14 cellular contexts compared by ENCODE assay signal in genomic region chr13:79398915-79399314, GRCh38. TPM values are rescaled to one million over a fixed set of nuclear protein-coding genes. Genes with fewer than 3 reads are reported as not detected.
DNase-seq lines count a peak whose midpoint lies in the region; ATAC-seq and TF ChIP-seq lines count a peak whose summit lies in the region.
"Had no signal": no experiment of that assay in that cellular context is flagged by ENCODE, and none has a peak within 500 bp of the region (broad histone marks: within the 10 kb centered on the region; RNA-seq: fewer than 3 reads in every experiment).

No MANE protein-coding gene starts in this region.

- H3K79me2 ChIP-seq in fibroblast of lung (ENCODE audit: control insufficient read depth, insufficient read depth, low read length) = peaks cover 84% of the 10 kb centered on the region

- H3K4me3 ChIP-seq in fibroblast of lung (replicated peaks in 1 of 4; ENCODE audit: control extremely low read depth in 1 of 4, insufficient read depth in 1 of 4, low read depth in 3 of 4, low read length in 4 of 4) (no peak overlapping the region), gastrocnemius medialis (no peak overlapping the region), suprapubic skin (no peak overlapping the region)
- H3K4me3 ChIP-seq: hepatocyte had no signal

- peaks cover 25 to 64% of the 10 kb centered on the region in 2 donors for H3K36me3 Mint-ChIP-seq in activated naive CD4-positive, alpha-beta T cell treated with anti-CD3 and anti-CD28 coated beads, Interleukin-2, amount 50 U/mL, for 72 hours
- H3K36me3 Mint-ChIP-seq in type B pancreatic cell = peaks cover 57% of the 10 kb centered on the region

- H4K20me1 ChIP-seq in fibroblast of lung (ENCODE audit: control insufficient read depth, extremely low read depth, insufficient read depth, low read length) = no peaks in the 10 kb centered on the region

- no peaks in the 10 kb centered on the region for H3K36me3 ChIP-seq in fibroblast of lung (ENCODE audit: control insufficient read depth, insufficient read depth, low read length)
- H3K36me3 ChIP-seq in gastrocnemius medialis = peaks cover 0 to 6% of the 10 kb centered on the region in 2 donors
- peaks cover 13% of the 10 kb centered on the region for H3K36me3 ChIP-seq in suprapubic skin

- H3K4me2 ChIP-seq in fibroblast of lung (ENCODE audit: extremely low read depth, insufficient read depth, low read length) = no peak overlapping the region
- H3K4me2 ChIP-seq: hepatocyte had no signal

- no peaks in the 10 kb centered on the region for H3K27me3 ChIP-seq in fibroblast of lung (ENCODE audit: control insufficient read depth, insufficient read depth, low read length)
- no peaks in the 10 kb centered on the region for H3K27me3 ChIP-seq in gastrocnemius medialis
- H3K27me3 ChIP-seq in suprapubic skin = no peaks in the 10 kb centered on the region
- H3K27me3 ChIP-seq: hepatocyte had no signal

- H3K4me1 ChIP-seq in fibroblast of lung (ENCODE audit: control insufficient read depth, extremely low read depth, insufficient read depth, low read length) (no peaks in the 10 kb centered on the region), gastrocnemius medialis (peaks cover 25 to 45% of the 10 kb centered on the region in 2 donors), suprapubic skin (peaks cover 38% of the 10 kb centered on the region)

- intact Hi-C loops in gastrocnemius medialis (cut with DNase I; ENCODE audit: low total_unique reads) = no loop called here

- no peak overlapping the region for H3K27ac Mint-ChIP-seq in activated naive CD4-positive, alpha-beta T cell treated with anti-CD3 and anti-CD28 coated beads, Interleukin-2, amount 50 U/mL, for 72 hours
- H3K27ac Mint-ChIP-seq in type B pancreatic cell = peak overlapping the region; percentile 40

- no peak for TF ChIP-seq EP300 in suprapubic skin (IDR thresholded peaks at IDR 0.05)

- H3K27me3 Mint-ChIP-seq in type B pancreatic cell = no peaks in the 10 kb centered on the region

- H3K4me3 Mint-ChIP-seq in type B pancreatic cell = no peak overlapping the region

- H3K27ac ChIP-seq in RWPE1 (no peak overlapping the region), fibroblast of lung (ENCODE audit: insufficient read depth, low read length) (no peak overlapping the region), gastrocnemius medialis (peak overlapping the region in 1 of 4 donors; percentile 98), suprapubic skin (no peak overlapping the region)
- H3K27ac ChIP-seq: hepatocyte had no signal

- no peaks in the 10 kb centered on the region for H3K9me3 ChIP-seq in fibroblast of lung (ENCODE audit: control insufficient read depth, insufficient read depth, low read depth, low read length)
- H3K9me3 ChIP-seq in gastrocnemius medialis = no peaks in the 10 kb centered on the region
- H3K9me3 ChIP-seq in suprapubic skin = no peaks in the 10 kb centered on the region

- DNase-seq in activated naive CD4-positive, alpha-beta T cell treated with anti-CD3 and anti-CD28 coated beads, Interleukin-2, amount 50 U/mL, for 72 hours (ENCODE audit: low spot score in 2 of 2) = no peak
- no peak for DNase-seq in activated naive CD4-positive, alpha-beta T cell treated with anti-CD3 and anti-CD28 coated beads, Interleukin-2, amount 50 U/mL, for 16 hours
- peak; percentile 16 for DNase-seq in RWPE1 (ENCODE audit: low spot score)
- peak; percentile 10 to 24 for DNase-seq in fibroblast of lung (ENCODE audit: low read depth in 2 of 2)
- DNase-seq in type B pancreatic cell (ENCODE audit: extremely low spot score, unreplicated experiment) = no peak
- DNase-seq in gastrocnemius medialis = no peak
- no peak for DNase-seq in suprapubic skin (ENCODE audit: low spot score in 2 of 2)
- DNase-seq in cerebellar nuclear complex (lab: John Stamatoyannopoulos, UW) = no peak
- DNase-seq: Karpas-422; NCI-H2171 treated with DMSO at 0.1 percent for 48 hours; posterior cingulate gyrus; stimulated activated CD4-positive, alpha-beta T cell treated with anti-CD3 and anti-CD28 coated beads, Interleukin-1b, Interleukin-23, amount 100 ng/mL, for 48 hours; stimulated activated naive CD4-positive, alpha-beta T cell had no signal

- 50% methylated on average over 1 of the region's 1 CpG for WGBS in suprapubic skin

- TF ChIP-seq CTCF in RWPE1 (conservative IDR thresholded peaks at IDR 0.05; ENCODE audit: low read depth) = no peak
- TF ChIP-seq CTCF in fibroblast of lung (conservative IDR thresholded peaks at IDR 0.05 in 1 of 2, IDR thresholded peaks at IDR 0.05 in 1 of 2; ENCODE audit: low read depth in 1 of 2, low read length in 2 of 2) = no peak
- TF ChIP-seq CTCF in type B pancreatic cell (conservative IDR thresholded peaks at IDR 0.05) = no peak
- no peak for TF ChIP-seq CTCF in gastrocnemius medialis (IDR thresholded peaks at IDR 0.05 in 4 of 5, conservative IDR thresholded peaks at IDR 0.05 in 1 of 5)
- TF ChIP-seq CTCF in suprapubic skin (IDR thresholded peaks at IDR 0.05) = no peak

- H3K9ac ChIP-seq in fibroblast of lung (ENCODE audit: insufficient read depth, low read length) = no peak overlapping the region

- POLR2A ChIA-PET in RWPE1 (lab: Yijun Ruan, JAX; ENCODE audit: low non-redundant PET) = no interaction called here

- peak; percentile 28 to 45 for ATAC-seq in activated naive CD4-positive, alpha-beta T cell treated with anti-CD3 and anti-CD28 coated beads, Interleukin-2, amount 50 U/mL, for 72 hours
- ATAC-seq in gastrocnemius medialis = no peak

- TF ChIP-seq POLR2A in gastrocnemius medialis (IDR thresholded peaks at IDR 0.05) (no peak), suprapubic skin (IDR thresholded peaks at IDR 0.05) (no peak)

- in situ Hi-C loops in gastrocnemius medialis (cut with MboI; ENCODE audit: low sequenced_read_pairs in 4 of 4) = no loop called here

- H2AFZ ChIP-seq in fibroblast of lung (ENCODE audit: low read length) = no peak overlapping the region
- H2AFZ ChIP-seq: hepatocyte had no signal

- CTCF ChIA-PET in RWPE1 (lab: Yijun Ruan, JAX) = interaction anchor here (1.1 kb wide), 1 partner anchor 20 kb away, joined by 3 read pairs; no protein-coding TSS in a partner anchor

- H3K4me1 Mint-ChIP-seq in type B pancreatic cell (ENCODE audit: unreplicated experiment) = peaks cover 28% of the 10 kb centered on the region

- peaks cover 4 to 11% of the 10 kb centered on the region in 2 donors for H3K9me3 Mint-ChIP-seq in activated naive CD4-positive, alpha-beta T cell treated with anti-CD3 and anti-CD28 coated beads, Interleukin-2, amount 50 U/mL, for 72 hours
- H3K9me3 Mint-ChIP-seq in type B pancreatic cell = peaks cover 5% of the 10 kb centered on the region

RNA-seq across cellular contexts. Expression of gene RBM26, which starts 7.1 kb away (rescaled TPM):
- total RNA-seq in activated naive CD4-positive, alpha-beta T cell treated with anti-CD3 and anti-CD28 coated beads, Interleukin-2, amount 50 U/mL, for 72 hours = 10 to 100 TPM; 69.4 to 71.1 TPM
- total RNA-seq in fibroblast of lung (15.9 and 20.3 TPM in 2 replicates), type B pancreatic cell (ENCODE audit: low replicate concordance) (40.8 and 66.9 TPM in 2 replicates), gastrocnemius medialis (10 to 100 TPM; 14.9 to 44.8 (median 23.1) TPM), suprapubic skin (10 to 100 TPM; 23.4 to 78.5 (median 34.2) TPM)
- polyA plus RNA-seq in fibroblast of lung = 19.9 and 23.4 TPM in 2 replicates
- 15.0 and 17.6 TPM in 2 replicates for polyA plus RNA-seq in fibroblast of lung (2012)
- 2.8 and 5.4 TPM in 2 replicates for polyA minus RNA-seq in fibroblast of lung (ENCODE audit: low replicate concordance)

Comparison
In these comparisons a context has a peak if more than half of its experiments do, and no peak if none do; other contexts are left out.
1. ATAC-seq: peak in activated naive CD4-positive, alpha-beta T cell treated with anti-CD3 and anti-CD28 coated beads, Interleukin-2, amount 50 U/mL, for 72 hours (2 of 2); none in gastrocnemius medialis (0 of 2).
2. DNase-seq: peak in RWPE1 (single experiment) and fibroblast of lung (2 of 2); none in activated naive CD4-positive, alpha-beta T cell treated with anti-CD3 and anti-CD28 coated beads, Interleukin-2, amount 50 U/mL, for 72 hours (0 of 2), activated naive CD4-positive, alpha-beta T cell treated with anti-CD3 and anti-CD28 coated beads, Interleukin-2, amount 50 U/mL, for 16 hours (single experiment), type B pancreatic cell (single experiment), gastrocnemius medialis (0 of 2), suprapubic skin (0 of 2) and cerebellar nuclear complex (0 of 2).